Comparison of ENCODE assay signal across 8 cellular contexts in the genomic region with DNA sequence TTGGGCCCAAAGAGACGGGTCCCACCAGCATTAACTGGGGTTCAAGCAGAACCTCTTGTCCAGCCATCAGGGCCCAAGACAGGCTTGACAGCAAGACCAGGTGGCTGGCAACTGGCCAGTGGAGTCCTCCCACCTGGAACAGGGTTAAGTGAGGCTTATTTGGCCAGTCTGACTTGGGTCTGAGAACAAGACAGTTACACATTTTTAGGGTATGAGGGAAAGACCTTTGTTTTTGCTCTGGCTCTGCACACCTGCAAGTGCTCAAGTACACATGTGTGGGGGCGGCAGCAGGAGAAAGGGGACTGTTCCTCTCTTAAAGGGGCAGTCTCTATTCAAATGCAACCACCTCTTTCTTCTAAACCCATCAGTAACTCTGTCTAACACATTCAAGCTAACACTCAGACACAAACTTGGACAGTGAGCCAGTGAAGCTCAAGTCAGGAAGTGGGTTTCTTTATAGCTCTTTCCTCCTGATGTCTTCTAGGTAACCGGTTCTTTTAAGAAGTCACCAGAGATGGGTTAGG.
DNase-seq lines count a peak whose midpoint lies in the region; ATAC-seq and TF ChIP-seq lines count a peak whose summit lies in the region.

No MANE protein-coding gene starts in this region.

- no peaks in the 10 kb centered on the region for H3K27me3 Mint-ChIP-seq in activated T-cell treated with anti-CD3 and anti-CD28 coated beads, Interleukin-2, amount 50 U/mL, for 24 hours
- no peaks in the 10 kb centered on the region for H3K27me3 Mint-ChIP-seq in stimulated activated memory B cell treated with anti-CD40 and anti-IgM and Interleukin-4, amounts not matched to agents 10 μg/mL and 1 μg/mL and 100 μg/mL, for 72 hours
- no peaks in the 10 kb centered on the region for H3K27me3 Mint-ChIP-seq in H9 (ENCODE audit: low read depth)

- H3K9ac ChIP-seq in H9 (ENCODE audit: extremely low read depth, insufficient read length, low read length), result no peak overlapping the region

- ATAC-seq in right cardiac atrium, result no peak
- ATAC-seq in Right ventricle myocardium inferior, result no peak
- peak; percentile 47 for ATAC-seq in HG03066 (IDR thresholded peaks at IDR 0.05; ENCODE audit: low read depth, unreplicated experiment)
- peak; percentile 79 for ATAC-seq in stimulated activated memory B cell treated with anti-CD40 and anti-IgM and Interleukin-4, amounts not matched to agents 10 μg/mL and 1 μg/mL and 100 μg/mL, for 72 hours

- no peaks in the 10 kb centered on the region for H3K23me2 ChIP-seq in H9 (ENCODE audit: insufficient read length, low read depth, low read length, poor library complexity, severe bottlenecking)

- H3K9me3 Mint-ChIP-seq in activated T-cell treated with anti-CD3 and anti-CD28 coated beads, Interleukin-2, amount 50 U/mL, for 24 hours, result no peaks in the 10 kb centered on the region
- H3K9me3 Mint-ChIP-seq in stimulated activated memory B cell treated with anti-CD40 and anti-IgM and Interleukin-4, amounts not matched to agents 10 μg/mL and 1 μg/mL and 100 μg/mL, for 72 hours, result no peaks in the 10 kb centered on the region
- no peaks in the 10 kb centered on the region for H3K9me3 Mint-ChIP-seq in H9

- no peak overlapping the region for H4K91ac ChIP-seq in H9 (ENCODE audit: insufficient read length, low read depth, low read length)

- H3K79me2 ChIP-seq in H9 (ENCODE audit: insufficient read depth, low read length), result no peaks in the 10 kb centered on the region

- H3T11ph ChIP-seq in H9 (ENCODE audit: low read length), result no peak overlapping the region

- no peak overlapping the region for H2BK120ac ChIP-seq in H9 (ENCODE audit: low read depth, low read length, poor library complexity, severe bottlenecking)

- 64% methylated on average over 3 of the region's 3 CpGs for WGBS in right cardiac atrium
- WGBS in H9 (ENCODE audit: extremely low coverage, insufficient read length, low lambda C conversion rate), result no CpG with 5 or more reads among the region's 3 CpGs

- H3K4me1 ChIP-seq in right cardiac atrium (ENCODE audit: control insufficient read depth, insufficient read depth, low read length) (peaks cover 43% of the 10 kb centered on the region), H9 (ENCODE audit: insufficient read depth, low read length) (no peaks in the 10 kb centered on the region)

- peaks cover 100% of the 10 kb centered on the region for H3K36me3 Mint-ChIP-seq in activated T-cell treated with anti-CD3 and anti-CD28 coated beads, Interleukin-2, amount 50 U/mL, for 24 hours (ENCODE audit: low read depth)
- peaks cover 67% of the 10 kb centered on the region for H3K36me3 Mint-ChIP-seq in stimulated activated memory B cell treated with anti-CD40 and anti-IgM and Interleukin-4, amounts not matched to agents 10 μg/mL and 1 μg/mL and 100 μg/mL, for 72 hours
- H3K36me3 Mint-ChIP-seq in H9 (ENCODE audit: insufficient read depth in 1 of 3, low read depth in 3 of 3), result peaks cover 0 to 11% (median 0%) of the 10 kb centered on the region in 3 experiments; a peak in 3 of 7 replicates

- H3K9me3 ChIP-seq in right cardiac atrium (ENCODE audit: control insufficient read depth, low read length) (no peaks in the 10 kb centered on the region), H9 (ENCODE audit: control insufficient read depth, low read depth, low read length) (no peaks in the 10 kb centered on the region)

- H3K23ac ChIP-seq in H9 (ENCODE audit: insufficient read length, low read depth, low read length), result no peak overlapping the region

- H2BK15ac ChIP-seq in H9 (ENCODE audit: low read depth, low read length), result no peak overlapping the region

- no peak overlapping the region for H2BK5ac ChIP-seq in H9 (ENCODE audit: insufficient read length, low read length)

- H3K4me2 ChIP-seq in H9 (ENCODE audit: insufficient read depth, insufficient read length, low read length), result no peak overlapping the region

- no peak overlapping the region for H2AFZ ChIP-seq in H9 (ENCODE audit: low read length)

- H4K8ac ChIP-seq in H9 (replicated peaks; ENCODE audit: insufficient read length, low read depth, low read length), result no peak overlapping the region

- no peaks in the 10 kb centered on the region for H3K27me3 ChIP-seq in right cardiac atrium (ENCODE audit: control insufficient read depth, insufficient read depth)
- H3K27me3 ChIP-seq in H9 (ENCODE audit: insufficient read depth, low read length), result no peaks in the 10 kb centered on the region

- no peak overlapping the region for H3K18ac ChIP-seq in H9 (ENCODE audit: insufficient read length, low read depth, low read length)

- H3K14ac ChIP-seq in H9 (ENCODE audit: insufficient read depth, low read length), result no peak overlapping the region

- H3K4me3 ChIP-seq in right cardiac atrium (ENCODE audit: low read length), result no peak overlapping the region

- no peaks in the 10 kb centered on the region for H4K20me1 ChIP-seq in H9 (ENCODE audit: control insufficient read depth, insufficient read depth, insufficient read length)

- DNase-seq in right cardiac atrium (peak in 1 of 3 donors; percentile 59), Right ventricle myocardium inferior (ENCODE audit: missing footprints) (no peak), NCI-H2227 (lab: John Stamatoyannopoulos, UW; ENCODE audit: unreplicated experiment) (no peak), H9 (no peak), HK-2 (ENCODE audit: unreplicated experiment) (no peak)
- DNase-seq in activated T-cell treated with anti-CD3 and anti-CD28 coated beads, Interleukin-2, amount 50 U/mL, for 24 hours, result peak; percentile 68

- no peak overlapping the region for H3K56ac ChIP-seq in H9 (ENCODE audit: insufficient read length, low read depth, low read length)

- H2BK20ac ChIP-seq in H9 (ENCODE audit: low read depth, low read length, poor library complexity, severe bottlenecking), result no peak overlapping the region

- intact Hi-C loops in right cardiac atrium (cut with DNase I), result no loop called here
- intact Hi-C loops in Right ventricle myocardium inferior (cut with DNase I), result loop anchor here (2.0 kb wide), 1 partner anchor 180 kb away; no protein-coding TSS in a partner anchor

- H3K27ac ChIP-seq in right cardiac atrium (ENCODE audit: low read length), result peak overlapping the region; percentile 8
- no peak overlapping the region for H3K27ac ChIP-seq in H9 (ENCODE audit: insufficient read length, low read depth, low read length)

- no peak overlapping the region for H2AK5ac ChIP-seq in H9 (ENCODE audit: insufficient read length, low read length)

- TF ChIP-seq CTCF in H9 (conservative IDR thresholded peaks at IDR 0.05), result no peak

- H4K5ac ChIP-seq in H9 (ENCODE audit: insufficient read length, low read depth, low read length), result no peak overlapping the region

- no peak overlapping the region for H3K4ac ChIP-seq in H9 (ENCODE audit: low read depth, low read length)

- H3K79me1 ChIP-seq in H9 (ENCODE audit: insufficient read depth, low read depth, low read length, poor library complexity, severe bottlenecking), result peaks cover 3% of the 10 kb centered on the region

- H3K27ac Mint-ChIP-seq in activated T-cell treated with anti-CD3 and anti-CD28 coated beads, Interleukin-2, amount 50 U/mL, for 24 hours, result peak overlapping the region; percentile 99
- H3K27ac Mint-ChIP-seq in stimulated activated memory B cell treated with anti-CD40 and anti-IgM and Interleukin-4, amounts not matched to agents 10 μg/mL and 1 μg/mL and 100 μg/mL, for 72 hours, result peak overlapping the region; percentile 95
- H3K27ac Mint-ChIP-seq in H9, result 0 out of 7 replicates have a peak overlapping the region, but pooled peaks of 1 of the 3 experiments have one; percentile 12

- peak overlapping the region; percentile 74 for H3K4me3 Mint-ChIP-seq in activated T-cell treated with anti-CD3 and anti-CD28 coated beads, Interleukin-2, amount 50 U/mL, for 24 hours
- peak overlapping the region; percentile 65 for H3K4me3 Mint-ChIP-seq in stimulated activated memory B cell treated with anti-CD40 and anti-IgM and Interleukin-4, amounts not matched to agents 10 μg/mL and 1 μg/mL and 100 μg/mL, for 72 hours
- H3K4me3 Mint-ChIP-seq in H9, result no peak overlapping the region

- H3K4me1 Mint-ChIP-seq in activated T-cell treated with anti-CD3 and anti-CD28 coated beads, Interleukin-2, amount 50 U/mL, for 24 hours (ENCODE audit: low read depth), result peaks cover 97% of the 10 kb centered on the region
- peaks cover 98% of the 10 kb centered on the region for H3K4me1 Mint-ChIP-seq in stimulated activated memory B cell treated with anti-CD40 and anti-IgM and Interleukin-4, amounts not matched to agents 10 μg/mL and 1 μg/mL and 100 μg/mL, for 72 hours
- H3K4me1 Mint-ChIP-seq in H9, result peaks cover 15 to 16% of the 10 kb centered on the region in 2 experiments

- no peak overlapping the region for H2BK12ac ChIP-seq in H9 (ENCODE audit: insufficient read length, low read depth, low read length)

Comparison
In these comparisons a context has a peak if more than half of its experiments do, and no peak if none do; other contexts are left out.
1. ATAC-seq: peak in HG03066 (single experiment) and stimulated activated memory B cell treated with anti-CD40 and anti-IgM and Interleukin-4, amounts not matched to agents 10 μg/mL and 1 μg/mL and 100 μg/mL, for 72 hours (single experiment); none in right cardiac atrium (0 of 2) and Right ventricle myocardium inferior (single experiment).
2. H3K4me3 Mint-ChIP-seq: peak in activated T-cell treated with anti-CD3 and anti-CD28 coated beads, Interleukin-2, amount 50 U/mL, for 24 hours (single experiment) and stimulated activated memory B cell treated with anti-CD40 and anti-IgM and Interleukin-4, amounts not matched to agents 10 μg/mL and 1 μg/mL and 100 μg/mL, for 72 hours (single experiment); none in H9 (0 of 2).